ENCODE assay signal across 8 cellular contexts in the genomic region with DNA sequence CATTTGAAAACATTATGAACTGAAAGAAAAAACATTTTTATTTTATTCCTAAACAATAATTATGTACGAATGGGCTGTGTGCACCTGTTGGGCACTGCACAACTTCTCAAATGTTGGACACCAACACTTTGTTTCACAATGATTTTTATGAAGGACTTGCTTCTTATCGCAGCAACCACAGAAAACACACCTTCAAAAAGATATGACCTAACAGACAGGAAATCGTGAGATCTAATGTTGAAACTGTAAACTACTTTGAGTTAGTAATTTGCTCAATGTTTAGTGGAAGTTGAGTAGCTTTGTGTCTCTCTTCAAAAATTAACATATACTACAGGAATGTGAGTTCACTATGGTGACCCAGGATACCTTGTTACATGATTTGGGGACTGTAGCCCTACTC.
"Had no signal": no experiment of that assay in that cellular context is flagged by ENCODE, and none has a peak within 500 bp of the region (broad histone marks: within the 10 kb centered on the region; RNA-seq: fewer than 3 reads in every experiment).

No MANE protein-coding gene starts in this region.

- DNase-seq: GDM1, GF-D8 had no signal

- FAIRE-seq: G401.6, GM12878, GM12891, GM12892, GM18507, GM19239 had no signal

- H3K4me3 ChIP-seq: GM12878 had no signal

- ATAC-seq: GM12878 had no signal
